In genomic region chr1:116585886-116586285, GRCh38 we compare ENCODE assay signal across 15 cellular contexts.
"Had no signal": no experiment of that assay in that cellular context is flagged by ENCODE, and none has a peak within 500 bp of the region (broad histone marks: within the 10 kb centered on the region; RNA-seq: fewer than 3 reads in every experiment).

No MANE protein-coding gene starts in this region.

- H3K27me3 ChIP-seq: breast epithelium, foreskin keratinocyte, right lobe of liver, spleen, tibial artery, vagina had no signal

- H3K9me3 ChIP-seq: breast epithelium, psoas muscle, right lobe of liver, spleen, tibial artery, vagina had no signal

- H3K4me1 ChIP-seq: breast epithelium, psoas muscle, right lobe of liver, spleen, tibial artery, vagina had no signal

- H3K27ac Mint-ChIP-seq: activated CD8-positive, alpha-beta memory T cell treated with anti-CD3 and anti-CD28 coated beads, Interleukin-2, amount 10 ng/mL, durations not matched to agents 7 days and 5 days; activated naive CD8-positive, alpha-beta T cell; activated T-cell treated with anti-CD3 and anti-CD28 coated beads, Interleukin-2, amount 50 U/mL, for 24 hours; effector memory CD8-positive, alpha-beta T cell had no signal

- H3K36me3 Mint-ChIP-seq: activated CD8-positive, alpha-beta memory T cell treated with anti-CD3 and anti-CD28 coated beads, Interleukin-2, amount 10 ng/mL, durations not matched to agents 7 days and 5 days; activated naive CD8-positive, alpha-beta T cell had no signal

- ATAC-seq: activated CD8-positive, alpha-beta memory T cell treated with anti-CD3 and anti-CD28 coated beads, Interleukin-2, amount 10 ng/mL, durations not matched to agents 7 days and 5 days; effector memory CD8-positive, alpha-beta T cell; foreskin keratinocyte; psoas muscle; right lobe of liver had no signal

- H3K4me3 ChIP-seq: breast epithelium, psoas muscle, right lobe of liver, spleen, tibial artery, vagina had no signal

- DNase-seq: activated CD4-positive, alpha-beta T cell treated with anti-CD3 and anti-CD28 coated beads, Interleukin-2, amount 50 U/mL, for 1 hour; activated CD8-positive, alpha-beta memory T cell treated with anti-CD3 and anti-CD28 coated beads, Interleukin-2, amount 10 ng/mL, durations not matched to agents 7 days and 5 days; activated effector memory CD4-positive, alpha-beta T cell treated with anti-CD3 and anti-CD28 coated beads, Interleukin-2, amount 50 U/mL, for 16 hours; activated T-cell treated with anti-CD3 and anti-CD28 coated beads, Interleukin-2, amount 50 U/mL, for 24 hours; dermis blood vessel endothelial cell; effector memory CD8-positive, alpha-beta T cell; foreskin keratinocyte; head of caudate nucleus; psoas muscle; right lobe of liver; spleen; tibial artery had no signal

- H3K36me3 ChIP-seq: right lobe of liver, spleen, vagina had no signal

- H3K27ac ChIP-seq: breast epithelium, foreskin keratinocyte, psoas muscle, right lobe of liver, spleen, tibial artery, vagina had no signal

- H3K27me3 Mint-ChIP-seq: activated CD8-positive, alpha-beta memory T cell treated with anti-CD3 and anti-CD28 coated beads, Interleukin-2, amount 10 ng/mL, durations not matched to agents 7 days and 5 days; activated naive CD8-positive, alpha-beta T cell; activated T-cell treated with anti-CD3 and anti-CD28 coated beads, Interleukin-2, amount 50 U/mL, for 24 hours had no signal

- H3K9me3 Mint-ChIP-seq: activated T-cell treated with anti-CD3 and anti-CD28 coated beads, Interleukin-2, amount 50 U/mL, for 24 hours; effector memory CD8-positive, alpha-beta T cell had no signal

- H3K4me3 Mint-ChIP-seq: activated CD8-positive, alpha-beta memory T cell treated with anti-CD3 and anti-CD28 coated beads, Interleukin-2, amount 10 ng/mL, durations not matched to agents 7 days and 5 days; activated naive CD8-positive, alpha-beta T cell; activated T-cell treated with anti-CD3 and anti-CD28 coated beads, Interleukin-2, amount 50 U/mL, for 24 hours; effector memory CD8-positive, alpha-beta T cell had no signal

- H3K4me1 Mint-ChIP-seq: activated CD8-positive, alpha-beta memory T cell treated with anti-CD3 and anti-CD28 coated beads, Interleukin-2, amount 10 ng/mL, durations not matched to agents 7 days and 5 days had no signal
